In genomic region chr9:109263358-109263757, GRCh38 we compare ENCODE assay signal across 16 cellular contexts.
"Had no signal": no experiment of that assay in that cellular context is flagged by ENCODE, and none has a peak within 500 bp of the region (broad histone marks: within the 10 kb centered on the region; RNA-seq: fewer than 3 reads in every experiment).

No MANE protein-coding gene starts in this region.

- H3K27me3 ChIP-seq: dorsolateral prefrontal cortex, esophagus muscularis mucosa, foreskin keratinocyte, gastroesophageal sphincter, left lung had no signal

- DNase-seq: dermis blood vessel endothelial cell; dorsolateral prefrontal cortex; effector CD4-positive, alpha-beta T cell; effector memory CD4-positive, alpha-beta T cell; foreskin keratinocyte; heart right ventricle; hippocampal formation; left cardiac atrium; left lung; lower lobe of right lung; mesenchymal stem cell; mucosa of descending colon; naive B cell had no signal

- H3K36me3 ChIP-seq: esophagus muscularis mucosa, gastroesophageal sphincter, heart right ventricle, left lung, lower lobe of right lung had no signal

- H3K4me3 ChIP-seq: coronary artery, dorsolateral prefrontal cortex, esophagus muscularis mucosa, gastroesophageal sphincter, heart right ventricle, left lung, lower lobe of right lung, mucosa of descending colon had no signal

- H3K9me3 ChIP-seq: heart right ventricle, left lung, lower lobe of right lung, mucosa of descending colon had no signal

- H3K27ac ChIP-seq: coronary artery, dorsolateral prefrontal cortex, esophagus muscularis mucosa, foreskin keratinocyte, gastroesophageal sphincter, heart right ventricle, left lung, lower lobe of right lung had no signal

- ATAC-seq: foreskin keratinocyte, gastroesophageal sphincter, left cardiac atrium, left lung, lower lobe of right lung, mucosa of descending colon had no signal

- H3K4me1 ChIP-seq: esophagus muscularis mucosa, foreskin keratinocyte, gastroesophageal sphincter, left lung, lower lobe of right lung had no signal
